8 cellular contexts compared by ENCODE assay signal in the genomic region with DNA sequence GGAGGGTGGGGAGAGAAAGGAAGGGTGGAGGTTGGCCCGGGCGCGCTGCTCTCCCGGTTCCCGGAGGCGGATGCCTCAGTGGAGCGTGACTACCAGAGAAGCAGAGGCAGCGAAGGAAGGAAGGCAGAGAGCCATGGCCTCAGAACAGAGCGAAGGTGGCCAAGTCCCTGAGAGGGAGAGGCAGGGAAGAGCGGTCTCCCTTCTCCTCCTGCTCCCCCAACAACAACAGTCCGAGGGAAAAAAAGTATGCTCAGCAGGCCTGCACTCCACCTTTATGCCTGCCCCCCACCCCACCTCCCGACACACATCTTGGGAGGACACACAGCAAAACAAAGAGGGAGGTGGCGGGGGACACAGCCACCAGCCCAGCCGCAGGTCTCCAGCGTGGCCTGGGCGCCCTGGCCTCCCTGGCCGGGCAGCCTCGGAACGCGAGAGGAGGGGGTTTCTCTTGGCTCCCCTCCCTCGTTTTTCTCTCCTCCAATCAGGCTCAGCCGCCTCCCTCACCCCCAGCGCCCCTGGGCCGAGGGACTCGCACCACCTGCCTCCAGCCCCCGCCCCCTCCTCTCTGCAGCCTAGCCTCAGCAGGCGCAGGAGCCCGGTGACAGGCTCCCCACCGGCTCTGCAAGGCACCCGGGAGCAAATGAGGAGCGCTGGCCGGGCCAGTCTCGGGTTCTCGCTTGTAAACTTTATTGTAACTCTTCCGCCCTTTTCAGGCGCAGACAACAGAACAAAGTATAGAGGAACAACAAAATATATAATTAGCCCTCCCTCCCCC. TPM values are rescaled to one million over a fixed set of nuclear protein-coding genes. Genes with fewer than 3 reads are reported as not detected.
DNase-seq lines count a peak whose midpoint lies in the region; ATAC-seq and TF ChIP-seq lines count a peak whose summit lies in the region.

No MANE protein-coding gene starts in this region.

- 2 to 7% methylated on average over 36 of the region's 36 CpGs for WGBS in sigmoid colon, 2 donors
- 7 to 14% methylated on average over 34 to 36 of the region's 36 CpGs for WGBS in body of pancreas, 2 donors

- in situ Hi-C loops in brain microvascular endothelial cell (cut with HindIII; ENCODE audit: low pct_ligation_motif_present, low sequenced_read_pairs), result no loop called here

- peaks cover 84% of the 10 kb centered on the region for H3K27me3 ChIP-seq in brain microvascular endothelial cell (replicated peaks)
- H3K27me3 ChIP-seq in sigmoid colon, result peaks cover 53 to 84% (median 56%) of the 10 kb centered on the region in 3 donors
- H3K27me3 ChIP-seq in body of pancreas, result peaks cover 3 to 69% of the 10 kb centered on the region in 2 donors

- ATAC-seq in body of pancreas, result no peak
- ATAC-seq in HG03457 (IDR thresholded peaks at IDR 0.05; ENCODE audit: unreplicated experiment), result no peak

- H3K27ac ChIP-seq in brain microvascular endothelial cell (no peak overlapping the region), sigmoid colon (peak overlapping the region in 3 of 4 donors; percentile 70 to 81 (median 70)), body of pancreas (no peak overlapping the region)

- TF ChIP-seq CTCF in GM12865 (IDR thresholded peaks at IDR 0.05; ENCODE audit: insufficient read depth, low read depth, low read length, missing control alignments) (no peak), brain microvascular endothelial cell (IDR thresholded peaks at IDR 0.05; ENCODE audit: low read depth, low read length, missing control alignments) (no peak), sigmoid colon (IDR thresholded peaks at IDR 0.05) (no peak), body of pancreas (IDR thresholded peaks at IDR 0.05) (no peak)

- H3K36me3 ChIP-seq in brain microvascular endothelial cell (replicated peaks) (no peaks in the 10 kb centered on the region), sigmoid colon (peaks cover 0 to 7% (median 3%) of the 10 kb centered on the region in 4 donors), body of pancreas (replicated peaks in 1 of 2; ENCODE audit: insufficient read depth in 1 of 2, low read depth in 2 of 2) (no peaks in the 10 kb centered on the region)

- DNase-seq in GM12865 (ENCODE audit: low read depth) (no peak), NCI-H2029 treated with DMSO at 0.1 percent for 48 hours (lab: John Stamatoyannopoulos, UW) (peak; percentile 73), brain microvascular endothelial cell (no peak), sigmoid colon (no peak), KG1 (lab: John Stamatoyannopoulos, UW) (no peak), body of pancreas (no peak)
- no peak for DNase-seq in stimulated activated CD4-positive, alpha-beta T cell treated with anti-CD3 and anti-CD28 coated beads, Interleukin-12 subunit alpha, Interleukin-12 subunit beta, amount 100 ng/mL, for 4 hours

- TF ChIP-seq EP300 in sigmoid colon (IDR thresholded peaks at IDR 0.05), result no peak

- TF ChIP-seq POLR2A in sigmoid colon (IDR thresholded peaks at IDR 0.05) (no peak), body of pancreas (IDR thresholded peaks at IDR 0.05) (no peak)

- H3K9me3 ChIP-seq in sigmoid colon (no peaks in the 10 kb centered on the region), body of pancreas (no peaks in the 10 kb centered on the region)

- intact Hi-C loops in sigmoid colon (cut with DNase I), result loop anchor here (10.0 kb wide), 2 partner anchors 383 to 587 kb away; partner anchors contain the start of gene IGF2BP1
- intact Hi-C loops in body of pancreas (cut with DNase I), result loop anchor here (10.0 kb wide), 1 partner anchor 277 kb away; no protein-coding TSS in a partner anchor

- H3K4me1 ChIP-seq in sigmoid colon, result peaks cover 0 to 58% (median 43%) of the 10 kb centered on the region in 4 donors
- peaks cover 34% of the 10 kb centered on the region for H3K4me1 ChIP-seq in body of pancreas

- H3K4me3 ChIP-seq in GM12865 (ENCODE audit: low read depth, low read length) (peak overlapping the region; percentile 93), brain microvascular endothelial cell (ENCODE audit: low read depth, low read length) (peak overlapping the region; percentile 3), sigmoid colon (peak overlapping the region; percentile 48 to 61 (median 56)), body of pancreas (no peak overlapping the region)

RNA-seq across cellular contexts. Expression of gene HOXB7, which starts 1.1 kb away (rescaled TPM):
- 1 to 10 TPM; 1.1 to 6.6 (median 3.4) TPM for total RNA-seq in sigmoid colon
- polyA plus RNA-seq in sigmoid colon, result 10 to 100 TPM; 21.3 to 67.3 (median 43.0) TPM
- under 1 TPM in 1 of 2 donors, not detected in 1; 0.52 TPM for total RNA-seq in body of pancreas

RNA-seq across cellular contexts. Expression of gene HOXB8, which starts 3.2 kb away (rescaled TPM):
- total RNA-seq in sigmoid colon, result under 1 TPM in 1 of 4 donors, not detected in 3; 0.68 TPM
- polyA plus RNA-seq in sigmoid colon, result 1 to 10 TPM; 2.1 to 3.4 (median 2.4) TPM
- not detected for total RNA-seq in body of pancreas

RNA-seq across cellular contexts. Expression of gene HOXB6, which starts 7.1 kb away (rescaled TPM):
- total RNA-seq in sigmoid colon (10 to 100 TPM in 3 of 4 donors, 1 to 10 TPM in 1; 6.7 to 10.5 (median 10.3) TPM), body of pancreas (1 to 10 TPM; 2.1 to 2.6 TPM)
- polyA plus RNA-seq in sigmoid colon, result 10 to 100 TPM in 2 of 3 donors, 1 to 10 TPM in 1; 6.0 to 28.5 (median 10.2) TPM

RNA-seq across cellular contexts. Expression of gene HOXB9, which starts 14.3 kb away (rescaled TPM):
- total RNA-seq in sigmoid colon (under 1 TPM in 1 of 4 donors, not detected in 3; 0.28 TPM), body of pancreas (not detected)
- 10 to 100 TPM; 16.2 to 52.1 (median 19.9) TPM for polyA plus RNA-seq in sigmoid colon

RNA-seq across cellular contexts. Expression of gene HOXB5, which starts 18.3 kb away (rescaled TPM):
- total RNA-seq in sigmoid colon, result 1 to 10 TPM; 1.5 to 2.5 (median 2.1) TPM
- 10 to 100 TPM in 1 of 3 donors, 1 to 10 TPM in 2; 3.2 to 13.9 (median 4.2) TPM for polyA plus RNA-seq in sigmoid colon
- total RNA-seq in body of pancreas, result under 1 TPM in 1 of 2 donors, not detected in 1; 0.99 TPM

Comparison
In these comparisons a context has a peak if more than half of its experiments do, and no peak if none do; other contexts are left out.
1. H3K4me3 ChIP-seq: peak in GM12865 (single experiment), brain microvascular endothelial cell (single experiment) and sigmoid colon (4 of 4); none in body of pancreas (0 of 2).
2. H3K27ac ChIP-seq: peak in sigmoid colon (3 of 4); none in brain microvascular endothelial cell (single experiment) and body of pancreas (0 of 4).